Comparison of ENCODE assay signal across 10 cellular contexts in the genomic region with DNA sequence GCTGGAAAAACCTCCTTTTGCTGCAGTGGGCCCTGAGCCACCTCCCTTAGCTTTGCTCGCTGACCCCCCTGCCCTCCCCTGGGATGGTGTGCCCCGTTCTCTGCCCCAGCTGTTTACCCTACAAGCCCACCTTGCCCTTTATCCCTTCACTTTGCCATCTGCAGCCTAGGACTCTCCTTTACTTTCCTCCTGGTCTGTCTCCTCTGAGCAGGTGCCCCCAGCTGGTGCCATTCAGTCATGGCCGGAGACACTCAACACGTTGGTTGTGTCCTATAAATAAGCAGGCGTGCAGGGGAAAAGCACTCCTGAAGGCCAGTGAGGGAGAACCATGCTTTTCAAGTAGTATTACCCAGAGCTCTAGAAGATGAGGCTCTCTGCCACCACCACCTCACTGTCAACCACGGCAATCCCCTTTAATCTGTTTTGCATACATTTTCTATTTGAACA. TPM values are rescaled to one million over a fixed set of nuclear protein-coding genes. Genes with fewer than 3 reads are reported as not detected.
DNase-seq lines count a peak whose midpoint lies in the region; ATAC-seq and TF ChIP-seq lines count a peak whose summit lies in the region.
"Had no signal": no experiment of that assay in that cellular context is flagged by ENCODE, and none has a peak within 500 bp of the region (broad histone marks: within the 10 kb centered on the region; RNA-seq: fewer than 3 reads in every experiment).

No MANE protein-coding gene starts in this region.

- H3K4me1 Mint-ChIP-seq in WTC11 (peaks cover 77% of the 10 kb centered on the region), memory B cell (peaks cover 51% of the 10 kb centered on the region)

- CTCF ChIA-PET in WTC11 (lab: Charles Lee) = interaction anchor here (0.9 to 3.6 kb wide), 8 partner anchors 8 to 33 kb away, joined by 3 to 25 read pairs (median 7); no protein-coding TSS in a partner anchor

- H3K36me3 Mint-ChIP-seq in WTC11 (peaks cover 17% of the 10 kb centered on the region), memory B cell (no peaks in the 10 kb centered on the region)
- H3K36me3 Mint-ChIP-seq: IgD-negative memory B cell had no signal

- H3K27ac Mint-ChIP-seq in WTC11 = peak overlapping the region; percentile 88
- peak overlapping the region; percentile 60 for H3K27ac Mint-ChIP-seq in memory B cell

- peak overlapping the region; percentile 25 for H3K4me3 ChIP-seq in GM12865 (ENCODE audit: low read depth, low read length)

- H3K9me3 Mint-ChIP-seq in WTC11 = no peaks in the 10 kb centered on the region
- H3K9me3 Mint-ChIP-seq in memory B cell = no peaks in the 10 kb centered on the region
- H3K9me3 Mint-ChIP-seq: IgD-negative memory B cell had no signal

- ATAC-seq in GM21619 (IDR thresholded peaks at IDR 0.05; ENCODE audit: unreplicated experiment) (peak; percentile 42), WTC11 (no peak), memory B cell (ENCODE audit: low read depth) (peak; percentile 38), SK-N-SH treated with all-trans-retinoic acid at 6 μM for 48 hours (no peak)

- POLR2A ChIA-PET in WTC11 (lab: Charles Lee) = no interaction called here

- TF ChIP-seq CTCF in GM12865 (IDR thresholded peaks at IDR 0.05; ENCODE audit: insufficient read depth, low read depth, low read length, missing control alignments) = no peak
- TF ChIP-seq CTCF in WTC11 (IDR thresholded peaks at IDR 0.05) = no peak

- H3K4me3 Mint-ChIP-seq in WTC11 = no peak overlapping the region; the same call in 1 of the 2 replicates
- peak overlapping the region; percentile 32 for H3K4me3 Mint-ChIP-seq in memory B cell

- H3K27me3 Mint-ChIP-seq in WTC11 (ENCODE audit: low read depth) (peaks cover 2% of the 10 kb centered on the region), memory B cell (no peaks in the 10 kb centered on the region)
- H3K27me3 Mint-ChIP-seq: IgD-negative memory B cell had no signal

- DNase-seq in GM12865 (ENCODE audit: low read depth) = peak; percentile 79
- DNase-seq in WTC11 (ENCODE audit: low spot score) = no peak
- DNase-seq in memory B cell (ENCODE audit: low spot score in 2 of 2) = no peak
- DNase-seq in GM19240 (ENCODE audit: insufficient read length, low spot score) = no peak
- no peak for DNase-seq in RKO (ENCODE audit: low spot score)
- DNase-seq in dermis blood vessel endothelial cell = no peak

TF ChIP-seq in WTC11, 78 proteins besides CTCF, POLR2A, EP300 and RAD21:
- TF ChIP-seq ZNF317 (CRISPR knock-in tag; IDR thresholded peaks at IDR 0.05; ENCODE audit: borderline replicate concordance, low read depth) (no peak), KAT7 (CRISPR knock-in tag; IDR thresholded peaks at IDR 0.05; ENCODE audit: borderline replicate concordance) (no peak), ZBTB21 (CRISPR knock-in tag; IDR thresholded peaks at IDR 0.05; ENCODE audit: borderline replicate concordance) (no peak), NFYB (CRISPR knock-in tag; conservative IDR thresholded peaks at IDR 0.05; ENCODE audit: low read depth) (no peak), ELF4 (CRISPR knock-in tag; IDR thresholded peaks at IDR 0.05; ENCODE audit: low read depth) (no peak), TCF7 (CRISPR knock-in tag; IDR thresholded peaks at IDR 0.05; ENCODE audit: low read depth) (no peak), ESRRA (CRISPR knock-in tag; IDR thresholded peaks at IDR 0.05; ENCODE audit: borderline replicate concordance) (no peak), ATF1 (CRISPR knock-in tag; IDR thresholded peaks at IDR 0.05) (no peak), ZNF138 (CRISPR knock-in tag; conservative IDR thresholded peaks at IDR 0.05) (no peak), FOXJ3 (CRISPR knock-in tag; IDR thresholded peaks at IDR 0.05; ENCODE audit: borderline replicate concordance) (no peak), CBFB (CRISPR knock-in tag; IDR thresholded peaks at IDR 0.05; ENCODE audit: low read depth) (no peak), CREB1 (CRISPR knock-in tag; IDR thresholded peaks at IDR 0.05) (no peak)
- TF ChIP-seq, protein P1, sequence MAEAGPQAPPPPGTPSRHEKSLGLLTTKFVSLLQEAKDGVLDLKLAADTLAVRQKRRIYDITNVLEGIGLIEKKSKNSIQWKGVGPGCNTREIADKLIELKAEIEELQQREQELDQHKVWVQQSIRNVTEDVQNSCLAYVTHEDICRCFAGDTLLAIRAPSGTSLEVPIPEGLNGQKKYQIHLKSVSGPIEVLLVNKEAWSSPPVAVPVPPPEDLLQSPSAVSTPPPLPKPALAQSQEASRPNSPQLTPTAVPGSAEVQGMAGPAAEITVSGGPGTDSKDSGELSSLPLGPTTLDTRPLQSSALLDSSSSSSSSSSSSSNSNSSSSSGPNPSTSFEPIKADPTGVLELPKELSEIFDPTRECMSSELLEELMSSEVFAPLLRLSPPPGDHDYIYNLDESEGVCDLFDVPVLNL (CRISPR knock-in tag; IDR thresholded peaks at IDR 0.05; ENCODE audit: borderline replicate concordance, low read depth) = no peak
TF ChIP-seq in WTC11: peak in this region for 0.

TF ChIP-seq in SK-N-SH treated with all-trans-retinoic acid at 6 μM for 48 hours, 23 proteins besides CTCF, POLR2A, EP300 and RAD21 (continues in another document):
- TF ChIP-seq, protein P2, sequence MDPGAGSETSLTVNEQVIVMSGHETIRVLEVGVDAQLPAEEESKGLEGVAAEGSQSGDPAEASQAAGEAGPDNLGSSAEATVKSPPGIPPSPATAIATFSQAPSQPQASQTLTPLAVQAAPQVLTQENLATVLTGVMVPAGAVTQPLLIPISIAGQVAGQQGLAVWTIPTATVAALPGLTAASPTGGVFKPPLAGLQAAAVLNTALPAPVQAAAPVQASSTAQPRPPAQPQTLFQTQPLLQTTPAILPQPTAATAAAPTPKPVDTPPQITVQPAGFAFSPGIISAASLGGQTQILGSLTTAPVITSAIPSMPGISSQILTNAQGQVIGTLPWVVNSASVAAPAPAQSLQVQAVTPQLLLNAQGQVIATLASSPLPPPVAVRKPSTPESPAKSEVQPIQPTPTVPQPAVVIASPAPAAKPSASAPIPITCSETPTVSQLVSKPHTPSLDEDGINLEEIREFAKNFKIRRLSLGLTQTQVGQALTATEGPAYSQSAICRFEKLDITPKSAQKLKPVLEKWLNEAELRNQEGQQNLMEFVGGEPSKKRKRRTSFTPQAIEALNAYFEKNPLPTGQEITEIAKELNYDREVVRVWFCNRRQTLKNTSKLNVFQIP (CRISPR knock-in tag; IDR thresholded peaks at IDR 0.05; ENCODE audit: borderline replicate concordance, low read depth) = no peak
- TF ChIP-seq, protein P3, sequence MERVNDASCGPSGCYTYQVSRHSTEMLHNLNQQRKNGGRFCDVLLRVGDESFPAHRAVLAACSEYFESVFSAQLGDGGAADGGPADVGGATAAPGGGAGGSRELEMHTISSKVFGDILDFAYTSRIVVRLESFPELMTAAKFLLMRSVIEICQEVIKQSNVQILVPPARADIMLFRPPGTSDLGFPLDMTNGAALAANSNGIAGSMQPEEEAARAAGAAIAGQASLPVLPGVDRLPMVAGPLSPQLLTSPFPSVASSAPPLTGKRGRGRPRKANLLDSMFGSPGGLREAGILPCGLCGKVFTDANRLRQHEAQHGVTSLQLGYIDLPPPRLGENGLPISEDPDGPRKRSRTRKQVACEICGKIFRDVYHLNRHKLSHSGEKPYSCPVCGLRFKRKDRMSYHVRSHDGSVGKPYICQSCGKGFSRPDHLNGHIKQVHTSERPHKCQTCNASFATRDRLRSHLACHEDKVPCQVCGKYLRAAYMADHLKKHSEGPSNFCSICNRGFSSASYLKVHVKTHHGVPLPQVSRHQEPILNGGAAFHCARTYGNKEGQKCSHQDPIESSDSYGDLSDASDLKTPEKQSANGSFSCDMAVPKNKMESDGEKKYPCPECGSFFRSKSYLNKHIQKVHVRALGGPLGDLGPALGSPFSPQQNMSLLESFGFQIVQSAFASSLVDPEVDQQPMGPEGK (CRISPR knock-in tag; IDR thresholded peaks at IDR 0.05; ENCODE audit: borderline replicate concordance) = no peak
- TF ChIP-seq, protein P4, sequence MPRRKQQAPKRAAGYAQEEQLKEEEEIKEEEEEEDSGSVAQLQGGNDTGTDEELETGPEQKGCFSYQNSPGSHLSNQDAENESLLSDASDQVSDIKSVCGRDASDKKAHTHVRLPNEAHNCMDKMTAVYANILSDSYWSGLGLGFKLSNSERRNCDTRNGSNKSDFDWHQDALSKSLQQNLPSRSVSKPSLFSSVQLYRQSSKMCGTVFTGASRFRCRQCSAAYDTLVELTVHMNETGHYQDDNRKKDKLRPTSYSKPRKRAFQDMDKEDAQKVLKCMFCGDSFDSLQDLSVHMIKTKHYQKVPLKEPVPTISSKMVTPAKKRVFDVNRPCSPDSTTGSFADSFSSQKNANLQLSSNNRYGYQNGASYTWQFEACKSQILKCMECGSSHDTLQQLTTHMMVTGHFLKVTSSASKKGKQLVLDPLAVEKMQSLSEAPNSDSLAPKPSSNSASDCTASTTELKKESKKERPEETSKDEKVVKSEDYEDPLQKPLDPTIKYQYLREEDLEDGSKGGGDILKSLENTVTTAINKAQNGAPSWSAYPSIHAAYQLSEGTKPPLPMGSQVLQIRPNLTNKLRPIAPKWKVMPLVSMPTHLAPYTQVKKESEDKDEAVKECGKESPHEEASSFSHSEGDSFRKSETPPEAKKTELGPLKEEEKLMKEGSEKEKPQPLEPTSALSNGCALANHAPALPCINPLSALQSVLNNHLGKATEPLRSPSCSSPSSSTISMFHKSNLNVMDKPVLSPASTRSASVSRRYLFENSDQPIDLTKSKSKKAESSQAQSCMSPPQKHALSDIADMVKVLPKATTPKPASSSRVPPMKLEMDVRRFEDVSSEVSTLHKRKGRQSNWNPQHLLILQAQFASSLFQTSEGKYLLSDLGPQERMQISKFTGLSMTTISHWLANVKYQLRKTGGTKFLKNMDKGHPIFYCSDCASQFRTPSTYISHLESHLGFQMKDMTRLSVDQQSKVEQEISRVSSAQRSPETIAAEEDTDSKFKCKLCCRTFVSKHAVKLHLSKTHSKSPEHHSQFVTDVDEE (CRISPR knock-in tag; IDR thresholded peaks at IDR 0.05) = no peak
- no peak for TF ChIP-seq ZNF8 (CRISPR knock-in tag; IDR thresholded peaks at IDR 0.05)
- no peak for TF ChIP-seq SNAI2 (CRISPR knock-in tag; IDR thresholded peaks at IDR 0.05)
- TF ChIP-seq ARNTL (CRISPR knock-in tag; IDR thresholded peaks at IDR 0.05; ENCODE audit: borderline replicate concordance, low read depth) = no peak
- TF ChIP-seq CSDC2 (CRISPR knock-in tag; IDR thresholded peaks at IDR 0.05) = no peak
- TF ChIP-seq ZFP30 (CRISPR knock-in tag; IDR thresholded peaks at IDR 0.05) = no peak

RNA-seq across cellular contexts. Expression of a gene that starts 6.1 kb away (rescaled TPM):
- 15.7 to 16.7 TPM (median 16.2 TPM) in 3 replicates for total RNA-seq in WTC11 (2021)
- total RNA-seq in dermis blood vessel endothelial cell = 13.1 and 24.8 TPM in 2 replicates

RNA-seq across cellular contexts. Expression of a gene that starts 12.9 kb away (rescaled TPM):
- 1.6 to 2.1 TPM (median 1.6 TPM) in 3 replicates for total RNA-seq in WTC11 (2021)
- 174 and 360 TPM in 2 replicates for total RNA-seq in dermis blood vessel endothelial cell

RNA-seq across cellular contexts. Expression of a gene that starts 35.0 kb away (rescaled TPM):
- 31.0 to 36.8 TPM (median 35.9 TPM) in 3 replicates for total RNA-seq in WTC11 (2021)
- total RNA-seq in dermis blood vessel endothelial cell = 53.6 and 54.4 TPM in 2 replicates

RNA-seq across cellular contexts. Expression of a gene that starts 54.5 kb away (rescaled TPM):
- 0.11 TPM in 1 of 3 replicates, not detected in the others for total RNA-seq in WTC11 (2021)
- not detected in 2 replicates for total RNA-seq in dermis blood vessel endothelial cell
- total RNA-seq: glomerular endothelial cell had no signal

Comparison
In these comparisons a context has a peak if more than half of its experiments do, and no peak if none do; other contexts are left out.
1. ATAC-seq: peak in GM21619 (single experiment) and memory B cell (single experiment); none in WTC11 (single experiment) and SK-N-SH treated with all-trans-retinoic acid at 6 μM for 48 hours (single experiment).
2. RNA of a gene that starts 12.9 kb away (total RNA-seq): 174 to 360 TPM in dermis blood vessel endothelial cell; 1.6 to 2.1 TPM in WTC11; every median in the first group is over 10 times any median in the second.